ENCODE assay signal across 36 cellular contexts in genomic region chr5:120164037-120164436, GRCh38.
"Had no signal": no experiment of that assay in that cellular context is flagged by ENCODE, and none has a peak within 500 bp of the region (broad histone marks: within the 10 kb centered on the region; RNA-seq: fewer than 3 reads in every experiment).

No MANE protein-coding gene starts in this region.

- H3K4me3 Mint-ChIP-seq: activated B cell treated with CpG ODN at 0.5 μM for 24 hours; activated CD4-positive, alpha-beta memory T cell treated with anti-CD3 and anti-CD28 coated beads, Interleukin-2, amount 10 ng/mL, durations not matched to agents 7 days and 5 days; activated CD4-positive, alpha-beta T cell treated with anti-CD3 and anti-CD28 coated beads, Interleukin-2, amount 10 ng/mL, durations not matched to agents 7 days and 5 days; activated CD8-positive, alpha-beta memory T cell treated with anti-CD3 and anti-CD28 coated beads, Interleukin-2, amount 10 ng/mL, durations not matched to agents 7 days and 5 days; activated CD8-positive, alpha-beta T cell treated with anti-CD3 and anti-CD28 coated beads, Interleukin-2, amount 10 ng/mL, durations not matched to agents 7 days and 5 days; activated naive CD4-positive, alpha-beta T cell treated with anti-CD3 and anti-CD28 coated beads, Interleukin-2, amount 10 ng/mL, durations not matched to agents 7 days and 5 days; activated naive CD4-positive, alpha-beta T cell treated with anti-CD3 and anti-CD28 coated beads, Interleukin-2, amount 50 U/mL, for 24 hours; activated naive CD8-positive, alpha-beta T cell; activated naive CD8-positive, alpha-beta T cell treated with anti-CD3 and anti-CD28 coated beads, Interleukin-2, amount 10 ng/mL, durations not matched to agents 7 days and 5 days; activated naive CD8-positive, alpha-beta T cell treated with anti-CD3 and anti-CD28 coated beads, Interleukin-2, amount 50 U/mL, for 24 hours; activated T-cell treated with anti-CD3 and anti-CD28 coated beads, Interleukin-2, amount 50 U/mL, for 24 hours; brain; central memory CD8-positive, alpha-beta T cell; T-helper 1 cell treated with Interleukin-12 subunit alpha and Interleukin-12 subunit beta and Interleukin-4 antibody, amounts not matched to agents 30 μg/mL and 1 μg/mL, for 36 hours; T-helper 2 cell treated with Interferon-gamma antibody and Interleukin-4, amounts not matched to agents 5 μg/mL and 100 μg/mL, for 36 hours had no signal

- H3K27ac Mint-ChIP-seq: activated B cell treated with CpG ODN at 0.5 μM for 24 hours; activated CD4-positive, alpha-beta memory T cell treated with anti-CD3 and anti-CD28 coated beads, Interleukin-2, amount 10 ng/mL, durations not matched to agents 7 days and 5 days; activated CD4-positive, alpha-beta T cell treated with anti-CD3 and anti-CD28 coated beads, Interleukin-2, amount 10 ng/mL, durations not matched to agents 7 days and 5 days; activated CD8-positive, alpha-beta memory T cell treated with anti-CD3 and anti-CD28 coated beads, Interleukin-2, amount 10 ng/mL, durations not matched to agents 7 days and 5 days; activated CD8-positive, alpha-beta T cell treated with anti-CD3 and anti-CD28 coated beads, Interleukin-2, amount 10 ng/mL, durations not matched to agents 7 days and 5 days; activated naive CD4-positive, alpha-beta T cell treated with anti-CD3 and anti-CD28 coated beads, Interleukin-2, amount 10 ng/mL, durations not matched to agents 7 days and 5 days; activated naive CD4-positive, alpha-beta T cell treated with anti-CD3 and anti-CD28 coated beads, Interleukin-2, amount 50 U/mL, for 24 hours; activated naive CD8-positive, alpha-beta T cell; activated naive CD8-positive, alpha-beta T cell treated with anti-CD3 and anti-CD28 coated beads, Interleukin-2, amount 10 ng/mL, durations not matched to agents 7 days and 5 days; activated naive CD8-positive, alpha-beta T cell treated with anti-CD3 and anti-CD28 coated beads, Interleukin-2, amount 50 U/mL, for 24 hours; activated T-cell treated with anti-CD3 and anti-CD28 coated beads, Interleukin-2, amount 50 U/mL, for 24 hours; activated T-helper 2 cell treated with anti-CD3 and anti-CD28 coated beads, Interferon-gamma antibody, Interleukin-2, Interleukin-4, amounts not matched to agents 10 μg/mL and 5 μg/mL and 100 μg/mL, durations not matched to agents 14 hours and 24 hours and 36 hours; brain; T-helper 1 cell treated with Interleukin-12 subunit alpha and Interleukin-12 subunit beta and Interleukin-4 antibody, amounts not matched to agents 30 μg/mL and 1 μg/mL, for 36 hours; T-helper 2 cell treated with Interferon-gamma antibody and Interleukin-4, amounts not matched to agents 5 μg/mL and 100 μg/mL, for 36 hours had no signal

- H3K9me3 Mint-ChIP-seq: activated B cell treated with CpG ODN at 0.5 μM for 24 hours; activated CD4-positive, alpha-beta memory T cell treated with anti-CD3 and anti-CD28 coated beads, Interleukin-2, amount 10 ng/mL, durations not matched to agents 7 days and 5 days; activated CD4-positive, alpha-beta T cell treated with anti-CD3 and anti-CD28 coated beads, Interleukin-2, amount 10 ng/mL, durations not matched to agents 7 days and 5 days; activated naive CD4-positive, alpha-beta T cell treated with anti-CD3 and anti-CD28 coated beads, Interleukin-2, amount 10 ng/mL, durations not matched to agents 7 days and 5 days; activated naive CD8-positive, alpha-beta T cell treated with anti-CD3 and anti-CD28 coated beads, Interleukin-2, amount 10 ng/mL, durations not matched to agents 7 days and 5 days; activated naive CD8-positive, alpha-beta T cell treated with anti-CD3 and anti-CD28 coated beads, Interleukin-2, amount 50 U/mL, for 24 hours; activated T-helper 2 cell treated with anti-CD3 and anti-CD28 coated beads, Interferon-gamma antibody, Interleukin-2, Interleukin-4, amounts not matched to agents 10 μg/mL and 5 μg/mL and 100 μg/mL, durations not matched to agents 14 hours and 24 hours and 36 hours; brain; T-helper 1 cell treated with Interleukin-12 subunit alpha and Interleukin-12 subunit beta and Interleukin-4 antibody, amounts not matched to agents 30 μg/mL and 1 μg/mL, for 36 hours; T-helper 2 cell treated with Interferon-gamma antibody and Interleukin-4, amounts not matched to agents 5 μg/mL and 100 μg/mL, for 36 hours had no signal

- H3K36me3 Mint-ChIP-seq: activated CD8-positive, alpha-beta memory T cell treated with anti-CD3 and anti-CD28 coated beads, Interleukin-2, amount 10 ng/mL, durations not matched to agents 7 days and 5 days; activated naive CD4-positive, alpha-beta T cell treated with anti-CD3 and anti-CD28 coated beads, Interleukin-2, amount 10 ng/mL, durations not matched to agents 7 days and 5 days; activated naive CD4-positive, alpha-beta T cell treated with anti-CD3 and anti-CD28 coated beads, Interleukin-2, amount 50 U/mL, for 24 hours; activated naive CD8-positive, alpha-beta T cell; activated naive CD8-positive, alpha-beta T cell treated with anti-CD3 and anti-CD28 coated beads, Interleukin-2, amount 10 ng/mL, durations not matched to agents 7 days and 5 days; brain had no signal

- H3K9me3 ChIP-seq: ascending aorta had no signal

- ATAC-seq: activated CD8-positive, alpha-beta memory T cell treated with anti-CD3 and anti-CD28 coated beads, Interleukin-2, amount 10 ng/mL, durations not matched to agents 7 days and 5 days; activated CD8-positive, alpha-beta T cell treated with anti-CD3 and anti-CD28 coated beads, Interleukin-2, amount 10 ng/mL, durations not matched to agents 7 days and 5 days; activated naive CD8-positive, alpha-beta T cell treated with anti-CD3 and anti-CD28 coated beads, Interleukin-2, amount 50 U/mL, for 24 hours had no signal

- H3K27me3 ChIP-seq: ascending aorta, cardiac muscle cell had no signal

- DNase-seq: activated B cell treated with CpG ODN at 0.5 μM for 24 hours; activated CD4-positive, alpha-beta memory T cell treated with anti-CD3 and anti-CD28 coated beads, Interleukin-2, amount 10 ng/mL, durations not matched to agents 7 days and 5 days; activated CD4-positive, alpha-beta T cell treated with anti-CD3 and anti-CD28 coated beads for 4 hours; activated CD4-positive, alpha-beta T cell treated with anti-CD3 and anti-CD28 coated beads, Interleukin-2, amount 10 ng/mL, durations not matched to agents 7 days and 5 days; activated CD4-positive, alpha-beta T cell treated with anti-CD3 and anti-CD28 coated beads, Interleukin-2, amount 50 U/mL, for 48 hours; activated CD4-positive, CD25-positive, alpha-beta regulatory T cell treated with anti-CD3 and anti-CD28 coated beads, Interleukin-2, amount 50 U/mL, for 72 hours; activated CD8-positive, alpha-beta memory T cell treated with anti-CD3 and anti-CD28 coated beads for 24 hours; activated CD8-positive, alpha-beta memory T cell treated with anti-CD3 and anti-CD28 coated beads, Interleukin-2, amount 10 ng/mL, durations not matched to agents 7 days and 5 days; activated CD8-positive, alpha-beta memory T cell treated with anti-CD3 and anti-CD28 coated beads, Interleukin-2, amount 50 U/mL, for 48 hours; activated CD8-positive, alpha-beta T cell treated with anti-CD3 and anti-CD28 coated beads, Interleukin-2, amount 10 ng/mL, durations not matched to agents 7 days and 5 days; activated effector memory CD4-positive, alpha-beta T cell treated with Interleukin-2 at 50 U/mL for 16 hours; activated gamma-delta T cell; activated naive CD4-positive, alpha-beta T cell treated with anti-CD3 and anti-CD28 coated beads, Interleukin-2, amount 10 ng/mL, durations not matched to agents 7 days and 5 days; activated naive CD4-positive, alpha-beta T cell treated with Interleukin-2 at 50 U/mL for 16 hours; activated naive CD8-positive, alpha-beta T cell treated with anti-CD3 and anti-CD28 coated beads, Interleukin-2, amount 10 ng/mL, durations not matched to agents 7 days and 5 days; activated naive CD8-positive, alpha-beta T cell treated with anti-CD3 and anti-CD28 coated beads, Interleukin-2, amount 50 U/mL, for 24 hours; activated T-cell treated with anti-CD3 and anti-CD28 coated beads, Interleukin-2, amount 50 U/mL, for 24 hours; activated T-cell treated with anti-CD3 and anti-CD28 coated beads, Interleukin-2, amount 50 U/mL, for 48 hours; amygdala; anterior cingulate cortex; caudate nucleus; T-helper 1 cell; T-helper 2 cell; T-helper 9 cell had no signal

- H3K4me3 ChIP-seq: ascending aorta, cardiac muscle cell had no signal

- FAIRE-seq: bronchial epithelial cell, TTC549 had no signal

- H3K4me1 Mint-ChIP-seq: activated B cell treated with CpG ODN at 0.5 μM for 24 hours; activated CD4-positive, alpha-beta memory T cell treated with anti-CD3 and anti-CD28 coated beads, Interleukin-2, amount 10 ng/mL, durations not matched to agents 7 days and 5 days; activated CD4-positive, alpha-beta T cell treated with anti-CD3 and anti-CD28 coated beads, Interleukin-2, amount 10 ng/mL, durations not matched to agents 7 days and 5 days; activated CD8-positive, alpha-beta memory T cell treated with anti-CD3 and anti-CD28 coated beads, Interleukin-2, amount 10 ng/mL, durations not matched to agents 7 days and 5 days; activated naive CD4-positive, alpha-beta T cell treated with anti-CD3 and anti-CD28 coated beads, Interleukin-2, amount 10 ng/mL, durations not matched to agents 7 days and 5 days; activated naive CD4-positive, alpha-beta T cell treated with anti-CD3 and anti-CD28 coated beads, Interleukin-2, amount 50 U/mL, for 24 hours; activated naive CD8-positive, alpha-beta T cell treated with anti-CD3 and anti-CD28 coated beads, Interleukin-2, amount 10 ng/mL, durations not matched to agents 7 days and 5 days; activated naive CD8-positive, alpha-beta T cell treated with anti-CD3 and anti-CD28 coated beads, Interleukin-2, amount 50 U/mL, for 24 hours; brain; central memory CD8-positive, alpha-beta T cell had no signal

- H3K27me3 Mint-ChIP-seq: activated B cell treated with CpG ODN at 0.5 μM for 24 hours; activated CD4-positive, alpha-beta memory T cell treated with anti-CD3 and anti-CD28 coated beads, Interleukin-2, amount 10 ng/mL, durations not matched to agents 7 days and 5 days; activated CD4-positive, alpha-beta T cell treated with anti-CD3 and anti-CD28 coated beads, Interleukin-2, amount 10 ng/mL, durations not matched to agents 7 days and 5 days; activated CD8-positive, alpha-beta memory T cell treated with anti-CD3 and anti-CD28 coated beads, Interleukin-2, amount 10 ng/mL, durations not matched to agents 7 days and 5 days; activated naive CD4-positive, alpha-beta T cell treated with anti-CD3 and anti-CD28 coated beads, Interleukin-2, amount 10 ng/mL, durations not matched to agents 7 days and 5 days; activated naive CD4-positive, alpha-beta T cell treated with anti-CD3 and anti-CD28 coated beads, Interleukin-2, amount 50 U/mL, for 24 hours; activated naive CD8-positive, alpha-beta T cell; activated naive CD8-positive, alpha-beta T cell treated with anti-CD3 and anti-CD28 coated beads, Interleukin-2, amount 10 ng/mL, durations not matched to agents 7 days and 5 days; activated naive CD8-positive, alpha-beta T cell treated with anti-CD3 and anti-CD28 coated beads, Interleukin-2, amount 50 U/mL, for 24 hours; activated T-cell treated with anti-CD3 and anti-CD28 coated beads, Interleukin-2, amount 50 U/mL, for 24 hours; brain; central memory CD8-positive, alpha-beta T cell had no signal

- H3K4me1 ChIP-seq: ascending aorta had no signal

- H3K36me3 ChIP-seq: ascending aorta, cardiac muscle cell had no signal

- H3K27ac ChIP-seq: ascending aorta, cardiac muscle cell, VCaP had no signal
